13 cellular contexts compared by ENCODE assay signal in genomic region chr1:246837418-246838117, GRCh38.
DNase-seq lines count a peak whose midpoint lies in the region; ATAC-seq and TF ChIP-seq lines count a peak whose summit lies in the region.
"Had no signal": no experiment of that assay in that cellular context is flagged by ENCODE, and none has a peak within 500 bp of the region (broad histone marks: within the 10 kb centered on the region; RNA-seq: fewer than 3 reads in every experiment).

No MANE protein-coding gene starts in this region.

- H3K27me3 ChIP-seq in Panc1 (ENCODE audit: control insufficient read depth, insufficient read depth, low read length) = no peaks in the 10 kb centered on the region
- H3K27me3 ChIP-seq: heart left ventricle had no signal

- ATAC-seq in HG02610 (IDR thresholded peaks at IDR 0.05; ENCODE audit: unreplicated experiment) (peak; percentile 45), Panc1 (peak; percentile 83), GM19023 (IDR thresholded peaks at IDR 0.05; ENCODE audit: unreplicated experiment) (no peak)

- no peak overlapping the region for H3K4me3 ChIP-seq in Panc1 (ENCODE audit: low read depth in 2 of 2, low read length in 2 of 2)
- H3K4me3 ChIP-seq: heart left ventricle had no signal

- no peak overlapping the region for H3K27ac ChIP-seq in Panc1 (ENCODE audit: low read length)
- H3K27ac ChIP-seq: heart left ventricle had no signal

- peaks cover 6% of the 10 kb centered on the region; the same call in 1 of the 2 replicates for H3K36me3 ChIP-seq in Panc1 (ENCODE audit: control insufficient read depth, insufficient read depth, low read length)

- H3K4me1 ChIP-seq in Panc1 (ENCODE audit: control insufficient read depth, insufficient read depth, low read length) = peaks cover 8% of the 10 kb centered on the region; the same call in 1 of the 2 replicates

- in situ Hi-C loops in Panc1 (cut with HindIII; ENCODE audit: low pct_unique_long_range_greater_than_20kb, low sequenced_read_pairs) = no loop called here

- CTCF ChIA-PET in Panc1 (lab: Charles Lee) = no interaction called here

- POLR2A ChIA-PET in Panc1 (lab: Charles Lee) = no interaction called here

- H3K9me3 ChIP-seq in Panc1 (ENCODE audit: control insufficient read depth, insufficient read depth, low read depth, low read length) = no peaks in the 10 kb centered on the region
- H3K9me3 ChIP-seq: heart left ventricle had no signal

- peak; percentile 28 for DNase-seq in NCI-H82 (lab: John Stamatoyannopoulos, UW)
- no peak for DNase-seq in NCI-H82 treated with DMSO at 0.1 percent for 48 hours (lab: John Stamatoyannopoulos, UW; ENCODE audit: unreplicated experiment)
- no peak for DNase-seq in Panc1 (ENCODE audit: low read depth, low spot score)
- peak; percentile 56 for DNase-seq in islet precursor cell
- DNase-seq in COLO668 (lab: John Stamatoyannopoulos, UW; ENCODE audit: unreplicated experiment) = no peak
- DNase-seq in stimulated activated CD4-positive, alpha-beta T cell treated with anti-CD3 and anti-CD28 coated beads, Interleukin-4, amount 100 ng/mL, for 24 hours = no peak
- DNase-seq: 8988T, activated gamma-delta T cell treated with Interleukin-2 at 50 U/mL for 16 hours, dermis blood vessel endothelial cell, heart left ventricle, NCI-H2081 had no signal

- intact Hi-C loops in Panc1 (cut with micrococcal nuclease; ENCODE audit: unreplicated experiment) = no loop called here

- no peak for TF ChIP-seq CTCF in Panc1 (IDR thresholded peaks at IDR 0.05)

- no TSS peak for BruUV-seq in Panc1 (replicated peaks; lab: Mats Ljungman, UMichigan)

Comparison
In these comparisons a context has a peak if more than half of its experiments do, and no peak if none do; other contexts are left out.
1. DNase-seq: peak in NCI-H82 (single experiment) and islet precursor cell (single experiment); none in NCI-H82 treated with DMSO at 0.1 percent for 48 hours (single experiment), Panc1 (single experiment), COLO668 (single experiment) and stimulated activated CD4-positive, alpha-beta T cell treated with anti-CD3 and anti-CD28 coated beads, Interleukin-4, amount 100 ng/mL, for 24 hours (single experiment).